24 cellular contexts compared by ENCODE assay signal in the genomic region with DNA sequence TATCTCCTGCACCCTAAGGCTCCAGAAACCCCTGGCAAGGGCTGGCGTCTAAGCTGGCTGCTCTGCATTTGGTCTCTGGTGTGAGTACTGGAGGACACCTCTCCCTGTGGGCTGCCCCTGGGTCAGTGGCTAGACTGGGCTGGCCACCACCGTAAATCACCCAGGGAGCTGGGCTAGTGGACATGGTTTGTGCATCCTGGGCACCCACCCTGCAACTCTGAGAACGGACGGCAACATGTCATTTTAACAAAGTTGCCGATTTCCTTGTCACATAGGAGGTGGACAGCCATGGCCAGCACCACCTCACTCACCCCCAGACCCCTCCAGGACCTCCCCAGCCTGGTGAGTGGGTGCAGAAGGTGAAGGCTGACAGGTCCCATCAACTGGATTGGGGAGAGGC.
"Had no signal": no experiment of that assay in that cellular context is flagged by ENCODE, and none has a peak within 500 bp of the region (broad histone marks: within the 10 kb centered on the region; RNA-seq: fewer than 3 reads in every experiment).

No MANE protein-coding gene starts in this region.

- H3K4me1 ChIP-seq: left lung, parathyroid adenoma, testis, tibial artery had no signal

- H3K9me3 ChIP-seq: esophagus squamous epithelium, left lung, testis, tibial artery had no signal

- H3K27ac ChIP-seq: esophagus squamous epithelium, left lung, parathyroid adenoma, testis, tibial artery had no signal

- DNase-seq: cortex of kidney; effector memory CD8-positive, alpha-beta T cell; erythroblast; esophagus squamous epithelium; foreskin melanocyte; glutamatergic neuron; hypothalamus; immature natural killer cell; islet precursor cell; naive B cell; stimulated activated CD4-positive, alpha-beta T cell treated with anti-CD3 and anti-CD28 coated beads, Interleukin-2, amount 100 ng/mL, for 24 hours; stimulated activated CD4-positive, alpha-beta T cell treated with anti-CD3 and anti-CD28 coated beads, Interleukin-4, amount 100 ng/mL, for 24 hours; stimulated activated naive CD8-positive, alpha-beta T cell treated with anti-CD3 and anti-CD28 coated beads, Interleukin-15, Interleukin-2, amounts not matched to agents 100 U/mL and 50 U/mL, for 24 hours; substantia nigra; testis had no signal

- H3K4me3 ChIP-seq: esophagus squamous epithelium, left lung, lung, smooth muscle cell, testis, tibial artery had no signal

- H3K27me3 ChIP-seq: testis had no signal

- H3K9ac ChIP-seq: parathyroid adenoma had no signal

- FAIRE-seq: endometrium had no signal

- H3K36me3 ChIP-seq: esophagus squamous epithelium, left lung, tibial artery had no signal

- ATAC-seq: effector memory CD8-positive, alpha-beta T cell; left lung; natural killer cell treated with Interleukin-12 subunit alpha and Interleukin-12 subunit beta and Interleukin-15 and Interleukin-18, amount 100 ng/mL, for 72 hours; sciatic nerve; stimulated activated effector memory CD8-positive, alpha-beta T cell treated with anti-CD3 and anti-CD28 coated beads, Interleukin-12 subunit alpha, Interleukin-12 subunit beta, amount 100 ng/mL, for 72 hours; stimulated activated naive CD8-positive, alpha-beta T cell treated with anti-CD3 and anti-CD28 coated beads, Interleukin-15, Interleukin-2, amounts not matched to agents 100 U/mL and 50 U/mL, for 24 hours had no signal
